In genomic region chr7:68929712-68930395, GRCh38 we compare ENCODE assay signal across 18 cellular contexts.
DNase-seq lines count a peak whose midpoint lies in the region; ATAC-seq and TF ChIP-seq lines count a peak whose summit lies in the region.
"Had no signal": no experiment of that assay in that cellular context is flagged by ENCODE, and none has a peak within 500 bp of the region (broad histone marks: within the 10 kb centered on the region; RNA-seq: fewer than 3 reads in every experiment).

No MANE protein-coding gene starts in this region.

- H3K4me3 ChIP-seq in AG09309 (ENCODE audit: control insufficient read depth, low read depth, low read length), result no peak overlapping the region
- peak overlapping the region; percentile 12 for H3K4me3 ChIP-seq in adipocyte (ENCODE audit: low read length)
- H3K4me3 ChIP-seq: body of pancreas, heart left ventricle, psoas muscle had no signal

- H3K27ac Mint-ChIP-seq in activated CD8-positive, alpha-beta T cell treated with anti-CD3 and anti-CD28 coated beads for 36 hours, result no peak overlapping the region
- H3K27ac Mint-ChIP-seq: activated T-helper 2 cell treated with anti-CD3 and anti-CD28 coated beads, Interferon-gamma antibody, Interleukin-2, Interleukin-4, amounts not matched to agents 10 μg/mL and 5 μg/mL and 100 μg/mL, durations not matched to agents 14 hours and 24 hours and 36 hours; endodermal cell; type B pancreatic cell had no signal

- POLR2A ChIA-PET in activated CD8-positive, alpha-beta T cell treated with anti-CD3 and anti-CD28 coated beads for 36 hours (lab: Charles Lee), result no interaction called here

- no peaks in the 10 kb centered on the region for H3K4me1 Mint-ChIP-seq in activated CD8-positive, alpha-beta T cell treated with anti-CD3 and anti-CD28 coated beads for 36 hours (ENCODE audit: low read depth)

- H3K36me3 ChIP-seq in adipocyte (ENCODE audit: control insufficient read depth, insufficient read depth, low read length, severe bottlenecking), result no peaks in the 10 kb centered on the region
- H3K36me3 ChIP-seq: heart left ventricle had no signal

- CTCF ChIA-PET in activated CD8-positive, alpha-beta T cell treated with anti-CD3 and anti-CD28 coated beads for 36 hours (lab: Charles Lee), result no interaction called here

- TF ChIP-seq CTCF in AG09309 (IDR thresholded peaks at IDR 0.05; ENCODE audit: control insufficient read depth, insufficient read depth, low read depth, low read length, missing control alignments), result no peak
- no peak for TF ChIP-seq CTCF in activated CD8-positive, alpha-beta T cell treated with anti-CD3 and anti-CD28 coated beads for 36 hours (IDR thresholded peaks at IDR 0.05)

- no peaks in the 10 kb centered on the region for H3K36me3 Mint-ChIP-seq in activated CD8-positive, alpha-beta T cell treated with anti-CD3 and anti-CD28 coated beads for 36 hours (ENCODE audit: low read depth)

- DNase-seq in AG09309 (ENCODE audit: low read depth) (peak; percentile 32), H4 (ENCODE audit: low spot score) (peak; percentile 77), adipocyte (ENCODE audit: low read depth) (peak; percentile 52), left ventricle myocardium superior (no peak), OCI-M2 (lab: John Stamatoyannopoulos, UW; ENCODE audit: unreplicated experiment) (no peak), HCEC 1CT (no peak), NCI-H1436 (lab: John Stamatoyannopoulos, UW) (no peak)
- no peak for DNase-seq in activated CD8-positive, alpha-beta T cell treated with anti-CD3 and anti-CD28 coated beads for 36 hours
- DNase-seq: activated CD4-positive, alpha-beta T cell treated with anti-CD3 and anti-CD28 coated beads, Interleukin-2, amount 50 U/mL, for 4 hours; endodermal cell; heart left ventricle; NCI-H510A; SHP77 treated with DMSO at 0.1 percent for 48 hours; T-helper 9 cell had no signal

- no peaks in the 10 kb centered on the region for H3K27me3 ChIP-seq in adipocyte (replicated peaks; ENCODE audit: control insufficient read depth, insufficient read depth, low read length)
- H3K27me3 ChIP-seq: body of pancreas had no signal

- intact Hi-C loops in left ventricle myocardium superior (cut with micrococcal nuclease), result no loop called here
- intact Hi-C loops in activated CD8-positive, alpha-beta T cell treated with anti-CD3 and anti-CD28 coated beads for 36 hours (cut with micrococcal nuclease), result no loop called here

- H3K9me3 ChIP-seq in adipocyte (ENCODE audit: control insufficient read depth, low read length), result peaks cover 5% of the 10 kb centered on the region
- H3K9me3 ChIP-seq: body of pancreas, psoas muscle had no signal

- H3K9ac ChIP-seq in adipocyte (ENCODE audit: low read length), result no peak overlapping the region

- peaks cover 8% of the 10 kb centered on the region for H3K4me1 ChIP-seq in adipocyte (ENCODE audit: control insufficient read depth, insufficient read depth, low read length)
- H3K4me1 ChIP-seq: body of pancreas, heart left ventricle, psoas muscle had no signal

- ATAC-seq in left ventricle myocardium superior, result peak; percentile 17
- no peak for ATAC-seq in activated CD8-positive, alpha-beta T cell treated with anti-CD3 and anti-CD28 coated beads for 36 hours
- ATAC-seq: body of pancreas had no signal

- H3K9me3 Mint-ChIP-seq in activated CD8-positive, alpha-beta T cell treated with anti-CD3 and anti-CD28 coated beads for 36 hours, result peaks cover 24% of the 10 kb centered on the region
- H3K9me3 Mint-ChIP-seq: type B pancreatic cell had no signal

- no peak overlapping the region for H3K4me3 Mint-ChIP-seq in activated CD8-positive, alpha-beta T cell treated with anti-CD3 and anti-CD28 coated beads for 36 hours
- H3K4me3 Mint-ChIP-seq: endodermal cell, type B pancreatic cell had no signal

- H3K27me3 Mint-ChIP-seq in activated CD8-positive, alpha-beta T cell treated with anti-CD3 and anti-CD28 coated beads for 36 hours, result no peaks in the 10 kb centered on the region

Comparison
In these comparisons a context has a peak if more than half of its experiments do, and no peak if none do; other contexts are left out.
1. DNase-seq: peak in AG09309 (single experiment), H4 (single experiment) and adipocyte (single experiment); none in left ventricle myocardium superior (single experiment), OCI-M2 (single experiment), activated CD8-positive, alpha-beta T cell treated with anti-CD3 and anti-CD28 coated beads for 36 hours (single experiment), HCEC 1CT (single experiment) and NCI-H1436 (single experiment).